In genomic region chr18:43665239-43665788, GRCh38 we compare ENCODE assay signal across 12 cellular contexts.
DNase-seq lines count a peak whose midpoint lies in the region; ATAC-seq and TF ChIP-seq lines count a peak whose summit lies in the region.
"Had no signal": no experiment of that assay in that cellular context is flagged by ENCODE, and none has a peak within 500 bp of the region (broad histone marks: within the 10 kb centered on the region; RNA-seq: fewer than 3 reads in every experiment).

No MANE protein-coding gene starts in this region.

- no peak for TF ChIP-seq CTCF in AG10803 (conservative IDR thresholded peaks at IDR 0.05; ENCODE audit: low read length)

- no peak overlapping the region for H3K4me3 ChIP-seq in AG10803 (ENCODE audit: low read length)
- H3K4me3 ChIP-seq: neural progenitor cell had no signal

- no peak for ATAC-seq in GM18868 (IDR thresholded peaks at IDR 0.05; ENCODE audit: unreplicated experiment)
- ATAC-seq in left ventricle myocardium superior, result no peak
- no peak for ATAC-seq in HG02981 (IDR thresholded peaks at IDR 0.05; ENCODE audit: unreplicated experiment)
- ATAC-seq: left colon had no signal

- DNase-seq in AG10803 (ENCODE audit: low read depth), result peak; percentile 87
- peak; percentile 65 for DNase-seq in NCI-H226
- DNase-seq in dedifferentiated amniotic fluid mesenchymal stem cell (ENCODE audit: extremely low spot score), result peak; percentile 86
- peak; percentile 59 for DNase-seq in myocyte (ENCODE audit: low read depth)
- no peak for DNase-seq in D341Med (ENCODE audit: low spot score)
- no peak for DNase-seq in left ventricle myocardium superior
- DNase-seq: activated CD4-positive, CD25-positive, alpha-beta regulatory T cell treated with anti-CD3 and anti-CD28 coated beads, Interleukin-2, amount 50 U/mL, for 72 hours; left colon; NCI-H2029 had no signal

- intact Hi-C loops in left ventricle myocardium superior (cut with micrococcal nuclease), result no loop called here

Comparison
In these comparisons a context has a peak if more than half of its experiments do, and no peak if none do; other contexts are left out.
1. DNase-seq: peak in AG10803 (single experiment), NCI-H226 (single experiment), dedifferentiated amniotic fluid mesenchymal stem cell (single experiment) and myocyte (single experiment); none in D341Med (single experiment) and left ventricle myocardium superior (single experiment).